ENCODE assay signal across 1 cellular context in genomic region chr17:37043201-37043600, GRCh38.
TF ChIP-seq lines count a peak whose summit lies in the region.

No MANE protein-coding gene starts in this region.

TF ChIP-seq in HEK293, 187 proteins besides CTCF, POLR2A, EP300 and RAD21 (continued from another document):
- TF ChIP-seq SCRT2 (tag by site-specific recombination; IDR thresholded peaks at IDR 0.05) (peak; percentile 46; the same call in 1 of the 2 replicates), ZNF112 (tag by site-specific recombination; IDR thresholded peaks at IDR 0.05) (no peak), ZBTB7A (tag by site-specific recombination; IDR thresholded peaks at IDR 0.05; ENCODE audit: low read depth) (no peak), ZNF600 (tag by site-specific recombination; IDR thresholded peaks at IDR 0.05) (peak; percentile 24; the same call in 1 of the 2 replicates), ZSCAN16 (tag by site-specific recombination; IDR thresholded peaks at IDR 0.05) (no peak), GLIS2 (tag by site-specific recombination; IDR thresholded peaks at IDR 0.05) (no peak), ZSCAN30 (tag by site-specific recombination; IDR thresholded peaks at IDR 0.05) (no peak), ZNF18 (tag by site-specific recombination; IDR thresholded peaks at IDR 0.05) (no peak), ZFHX2 (tag by site-specific recombination; conservative IDR thresholded peaks at IDR 0.05) (peak; percentile 39), ZBTB44 (tag by site-specific recombination; IDR thresholded peaks at IDR 0.05) (no peak), BCL6B (tag by site-specific recombination; IDR thresholded peaks at IDR 0.05) (no peak), ZNF639 (tag by site-specific recombination; IDR thresholded peaks at IDR 0.05) (no peak), YY2 (tag by site-specific recombination; IDR thresholded peaks at IDR 0.05) (no peak)
